17 cellular contexts compared by ENCODE assay signal in genomic region chr1:184879876-184880275, GRCh38.
"Had no signal": no experiment of that assay in that cellular context is flagged by ENCODE, and none has a peak within 500 bp of the region (broad histone marks: within the 10 kb centered on the region; RNA-seq: fewer than 3 reads in every experiment).

No MANE protein-coding gene starts in this region.

- H3K27ac ChIP-seq: adrenal gland, colonic mucosa, neural progenitor cell, upper lobe of right lung had no signal

- H3K27ac Mint-ChIP-seq: activated CD8-positive, alpha-beta T cell treated with anti-CD3 and anti-CD28 coated beads for 36 hours; mesothelial cell of epicardium; neural progenitor cell; stimulated activated memory B cell treated with anti-CD40 and anti-IgM and Interleukin-4, amounts not matched to agents 10 μg/mL and 1 μg/mL and 100 μg/mL, for 72 hours; T-helper 1 cell treated with Interleukin-12 subunit alpha and Interleukin-12 subunit beta and Interleukin-4 antibody, amounts not matched to agents 30 μg/mL and 1 μg/mL, for 36 hours had no signal

- H3K36me3 ChIP-seq: adrenal gland, colonic mucosa, neural progenitor cell, upper lobe of right lung had no signal

- ATAC-seq: activated CD8-positive, alpha-beta T cell treated with anti-CD3 and anti-CD28 coated beads for 36 hours; activated T-cell treated with anti-CD3 and anti-CD28 coated beads, Interleukin-2, amount 50 U/mL, for 4 hours; stimulated activated memory B cell treated with anti-CD40 and anti-IgM and Interleukin-4, amounts not matched to agents 10 μg/mL and 1 μg/mL and 100 μg/mL, for 72 hours; upper lobe of right lung had no signal

- DNase-seq: activated CD4-positive, alpha-beta T cell treated with anti-CD3 and anti-CD28 coated beads for 4 hours; activated CD8-positive, alpha-beta T cell treated with anti-CD3 and anti-CD28 coated beads for 36 hours; activated effector memory CD4-positive, alpha-beta T cell treated with anti-CD3 and anti-CD28 coated beads, Interleukin-2, amount 50 U/mL, for 16 hours; activated T-cell treated with anti-CD3 and anti-CD28 coated beads, Interleukin-2, amount 50 U/mL, for 4 hours; adrenal gland; caudate nucleus; colonic mucosa; glutamatergic neuron; immature natural killer cell; substantia nigra; upper lobe of right lung had no signal

- H3K4me3 Mint-ChIP-seq: activated CD8-positive, alpha-beta T cell treated with anti-CD3 and anti-CD28 coated beads for 36 hours; activated naive CD4-positive, alpha-beta T cell treated with anti-CD3 and anti-CD28 coated beads, Interleukin-2, amount 50 U/mL, for 24 hours; activated T-cell treated with anti-CD3 and anti-CD28 coated beads, Interleukin-2, amount 50 U/mL, for 4 hours; immature natural killer cell; mesothelial cell of epicardium; neural progenitor cell; stimulated activated memory B cell treated with anti-CD40 and anti-IgM and Interleukin-4, amounts not matched to agents 10 μg/mL and 1 μg/mL and 100 μg/mL, for 72 hours; T-helper 1 cell treated with Interleukin-12 subunit alpha and Interleukin-12 subunit beta and Interleukin-4 antibody, amounts not matched to agents 30 μg/mL and 1 μg/mL, for 36 hours had no signal

- H3K36me3 Mint-ChIP-seq: activated naive CD4-positive, alpha-beta T cell treated with anti-CD3 and anti-CD28 coated beads, Interleukin-2, amount 50 U/mL, for 24 hours; mesothelial cell of epicardium; neural progenitor cell had no signal

- H3K4me1 Mint-ChIP-seq: immature natural killer cell had no signal

- H3K9me3 Mint-ChIP-seq: activated naive CD4-positive, alpha-beta T cell treated with anti-CD3 and anti-CD28 coated beads, Interleukin-2, amount 50 U/mL, for 24 hours; activated T-cell treated with anti-CD3 and anti-CD28 coated beads, Interleukin-2, amount 50 U/mL, for 4 hours; immature natural killer cell; mesothelial cell of epicardium; neural progenitor cell; stimulated activated memory B cell treated with anti-CD40 and anti-IgM and Interleukin-4, amounts not matched to agents 10 μg/mL and 1 μg/mL and 100 μg/mL, for 72 hours; T-helper 1 cell treated with Interleukin-12 subunit alpha and Interleukin-12 subunit beta and Interleukin-4 antibody, amounts not matched to agents 30 μg/mL and 1 μg/mL, for 36 hours had no signal

- H3K9me3 ChIP-seq: adrenal gland, colonic mucosa, upper lobe of right lung had no signal

- H3K4me3 ChIP-seq: adrenal gland, colonic mucosa, lung, neural progenitor cell, upper lobe of right lung had no signal

- H3K4me1 ChIP-seq: colonic mucosa, upper lobe of right lung had no signal

- H3K27me3 ChIP-seq: adrenal gland, colonic mucosa, neural progenitor cell, upper lobe of right lung had no signal

- H3K27me3 Mint-ChIP-seq: stimulated activated memory B cell treated with anti-CD40 and anti-IgM and Interleukin-4, amounts not matched to agents 10 μg/mL and 1 μg/mL and 100 μg/mL, for 72 hours had no signal
